Comparison of ENCODE assay signal across 2 cellular contexts in genomic region chrX:132092439-132093065, GRCh38.
TF ChIP-seq lines count a peak whose summit lies in the region.

No MANE protein-coding gene starts in this region.

TF ChIP-seq in WTC11, 78 proteins besides CTCF, POLR2A, EP300 and RAD21 (continued from another document):
- TF ChIP-seq ATF2 (CRISPR knock-in tag; IDR thresholded peaks at IDR 0.05; ENCODE audit: borderline replicate concordance, low read depth) = no peak
- TF ChIP-seq KAT7 (CRISPR knock-in tag; IDR thresholded peaks at IDR 0.05; ENCODE audit: borderline replicate concordance) = no peak
- no peak for TF ChIP-seq MXD4 (CRISPR knock-in tag; IDR thresholded peaks at IDR 0.05; ENCODE audit: borderline replicate concordance)
- TF ChIP-seq ZNF416 (CRISPR knock-in tag; IDR thresholded peaks at IDR 0.05) = no peak
- TF ChIP-seq NR1H2 (CRISPR knock-in tag; IDR thresholded peaks at IDR 0.05) = no peak
- no peak for TF ChIP-seq IRF1 (CRISPR knock-in tag; IDR thresholded peaks at IDR 0.05)
- TF ChIP-seq E2F1 (CRISPR knock-in tag; IDR thresholded peaks at IDR 0.05) = no peak
- TF ChIP-seq USF2 (CRISPR knock-in tag; IDR thresholded peaks at IDR 0.05) = no peak
- no peak for TF ChIP-seq ERG (CRISPR knock-in tag; IDR thresholded peaks at IDR 0.05)

TF ChIP-seq in HepG2, 621 proteins besides CTCF, POLR2A, EP300 and RAD21 (continued from another document):
- TF ChIP-seq ZHX2 (IDR thresholded peaks at IDR 0.05; ENCODE audit: low read depth) (no peak), ZHX2 (CRISPR knock-in tag; IDR thresholded peaks at IDR 0.05; ENCODE audit: borderline replicate concordance) (no peak), SRF (IDR thresholded peaks at IDR 0.05; ENCODE audit: low read depth, low read length) (no peak), ISX (CRISPR knock-in tag; conservative IDR thresholded peaks at IDR 0.05) (no peak)
